22 cellular contexts compared by ENCODE assay signal in genomic region chr6:56378966-56379608, GRCh38.
DNase-seq lines count a peak whose midpoint lies in the region; ATAC-seq, FAIRE-seq and TF ChIP-seq lines count a peak whose summit lies in the region.
"Had no signal": no experiment of that assay in that cellular context is flagged by ENCODE, and none has a peak within 500 bp of the region (broad histone marks: within the 10 kb centered on the region; RNA-seq: fewer than 3 reads in every experiment).

No MANE protein-coding gene starts in this region.

- no peak overlapping the region for H3K27ac Mint-ChIP-seq in progenitor cell of endocrine pancreas
- H3K27ac Mint-ChIP-seq: CD4-positive, alpha-beta memory T cell had no signal

- H3K27me3 Mint-ChIP-seq in progenitor cell of endocrine pancreas, result peaks cover 12% of the 10 kb centered on the region
- H3K27me3 Mint-ChIP-seq: CD4-positive, alpha-beta memory T cell had no signal

- no peak overlapping the region for H3K9ac ChIP-seq in smooth muscle cell (ENCODE audit: low read depth)
- H3K9ac ChIP-seq: BLaER1 had no signal

- H3K36me3 ChIP-seq in bronchial epithelial cell (ENCODE audit: control insufficient read depth, insufficient read depth, low read length) (no peaks in the 10 kb centered on the region), smooth muscle cell (ENCODE audit: low read depth) (no peaks in the 10 kb centered on the region), upper lobe of right lung (no peaks in the 10 kb centered on the region)
- H3K36me3 ChIP-seq: BLaER1, MG63 had no signal

- H3K9me3 Mint-ChIP-seq in progenitor cell of endocrine pancreas (ENCODE audit: low read depth), result peaks cover 11% of the 10 kb centered on the region
- H3K9me3 Mint-ChIP-seq: CD4-positive, alpha-beta memory T cell had no signal

- peaks cover 30% of the 10 kb centered on the region for H3K4me1 Mint-ChIP-seq in progenitor cell of endocrine pancreas (ENCODE audit: low read depth)
- H3K4me1 Mint-ChIP-seq: CD4-positive, alpha-beta memory T cell had no signal

- no peaks in the 10 kb centered on the region for H3K36me3 Mint-ChIP-seq in progenitor cell of endocrine pancreas (ENCODE audit: insufficient read depth)
- H3K36me3 Mint-ChIP-seq: CD4-positive, alpha-beta memory T cell had no signal

- TF ChIP-seq CTCF in bronchial epithelial cell (IDR thresholded peaks at IDR 0.05; ENCODE audit: insufficient read depth, low read length, severe bottlenecking), result no peak
- TF ChIP-seq CTCF in smooth muscle cell (IDR thresholded peaks at IDR 0.05; ENCODE audit: borderline replicate concordance, insufficient read depth, poor library complexity, severe bottlenecking), result no peak
- TF ChIP-seq CTCF in upper lobe of right lung (IDR thresholded peaks at IDR 0.05), result no peak
- no peak for TF ChIP-seq CTCF in progenitor cell of endocrine pancreas (IDR thresholded peaks at IDR 0.05; ENCODE audit: unreplicated experiment)

- no peaks in the 10 kb centered on the region for H3K79me2 ChIP-seq in smooth muscle cell (ENCODE audit: low read depth)

- H3K4me3 ChIP-seq in bronchial epithelial cell (ENCODE audit: low read depth, low read length) (no peak overlapping the region), smooth muscle cell (no peak overlapping the region), upper lobe of right lung (no peak overlapping the region)
- H3K4me3 ChIP-seq: BLaER1, MG63 had no signal

- peak; percentile 23 for DNase-seq in M059J (ENCODE audit: low read depth)
- peak; percentile 82 for DNase-seq in bronchial epithelial cell (ENCODE audit: low read depth)
- DNase-seq in islet precursor cell, result peak; percentile 76
- DNase-seq in smooth muscle cell (lab: John Stamatoyannopoulos, UW; ENCODE audit: unreplicated experiment), result no peak
- no peak for DNase-seq in upper lobe of right lung
- no peak for DNase-seq in progenitor cell of endocrine pancreas (ENCODE audit: low spot score, unreplicated experiment)
- no peak for DNase-seq in T-helper 9 cell
- DNase-seq: CD4-positive, alpha-beta memory T cell; DMS79; H7; MG63; NCI-H1092 treated with DMSO at 0.1 percent for 48 hours; NCI-H146; NCI-H2029 treated with DMSO at 0.1 percent for 48 hours; NCI-H748 treated with DMSO at 0.1 percent for 48 hours; NK-92 treated with Interleukin-12 subunit alpha and Interleukin-12 subunit beta, amount 100 ng/mL, for 24 hours; OCI-M1; SHP77 treated with DMSO at 0.1 percent for 48 hours had no signal

- 71% methylated on average over 8 of the region's 8 CpGs for WGBS in smooth muscle cell (ENCODE audit: low lambda C conversion rate)

- no peak overlapping the region for H3K4me2 ChIP-seq in smooth muscle cell
- H3K4me2 ChIP-seq: BLaER1 had no signal

- peak overlapping the region; percentile 61 for H3K27ac ChIP-seq in smooth muscle cell (ENCODE audit: low read depth)
- no peak overlapping the region for H3K27ac ChIP-seq in upper lobe of right lung
- H3K27ac ChIP-seq: BLaER1, HL-60 had no signal

- H3K4me3 Mint-ChIP-seq in progenitor cell of endocrine pancreas (ENCODE audit: low read depth), result no peak overlapping the region
- H3K4me3 Mint-ChIP-seq: CD4-positive, alpha-beta memory T cell had no signal

- H3K4me1 ChIP-seq in smooth muscle cell (ENCODE audit: low read depth) (no peaks in the 10 kb centered on the region), upper lobe of right lung (no peaks in the 10 kb centered on the region)
- H3K4me1 ChIP-seq: BLaER1 had no signal

- no peak for FAIRE-seq in bronchial epithelial cell (lab: Jason Lieb, UNC)

- no peak for ATAC-seq in upper lobe of right lung
- ATAC-seq in GM21447 (IDR thresholded peaks at IDR 0.05; ENCODE audit: unreplicated experiment), result no peak
- ATAC-seq: SK-N-SH treated with all-trans-retinoic acid at 6 μM for 48 hours had no signal

- no peak overlapping the region for H2AFZ ChIP-seq in smooth muscle cell (ENCODE audit: low read depth)

- no peaks in the 10 kb centered on the region for H4K20me1 ChIP-seq in smooth muscle cell (ENCODE audit: low read depth)
- H4K20me1 ChIP-seq: BLaER1 had no signal

- H3K27me3 ChIP-seq in bronchial epithelial cell (ENCODE audit: control insufficient read depth, insufficient read depth, low read length) (no peaks in the 10 kb centered on the region), smooth muscle cell (ENCODE audit: low read depth) (no peaks in the 10 kb centered on the region), upper lobe of right lung (no peaks in the 10 kb centered on the region)
- H3K27me3 ChIP-seq: BLaER1, MG63 had no signal

- H3K9me3 ChIP-seq in smooth muscle cell (replicated peaks; ENCODE audit: low read depth) (no peaks in the 10 kb centered on the region), upper lobe of right lung (no peaks in the 10 kb centered on the region)
- H3K9me3 ChIP-seq: BLaER1, MG63 had no signal

- H3F3A ChIP-seq in smooth muscle cell (ENCODE audit: low read depth), result no peaks in the 10 kb centered on the region

- intact Hi-C loops in upper lobe of right lung (cut with DNase I), result no loop called here

Comparison
In these comparisons a context has a peak if more than half of its experiments do, and no peak if none do; other contexts are left out.
1. DNase-seq: peak in M059J (single experiment), bronchial epithelial cell (single experiment) and islet precursor cell (single experiment); none in smooth muscle cell (single experiment), upper lobe of right lung (single experiment), progenitor cell of endocrine pancreas (single experiment) and T-helper 9 cell (single experiment).